Comparison of ENCODE assay signal across 18 cellular contexts in the genomic region with DNA sequence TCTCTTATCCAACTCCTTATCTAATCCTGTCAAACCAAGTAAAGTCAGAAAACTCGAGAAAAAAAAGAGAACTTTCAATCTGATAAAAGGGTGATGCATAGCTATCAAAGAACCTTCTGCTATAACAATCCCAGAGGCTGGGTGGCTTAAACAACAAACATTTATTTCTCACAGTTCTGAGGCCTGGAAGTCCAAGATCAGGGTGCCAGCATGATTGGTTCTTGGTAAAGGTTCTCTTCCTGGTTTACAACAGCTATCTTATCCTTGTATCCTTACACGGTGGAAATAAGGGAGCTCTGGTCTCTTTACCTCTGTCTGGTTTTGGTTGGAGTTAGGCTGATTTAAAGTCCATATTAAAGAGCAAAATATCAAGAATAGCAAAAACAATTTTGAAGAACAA.
"Had no signal": no experiment of that assay in that cellular context is flagged by ENCODE, and none has a peak within 500 bp of the region (broad histone marks: within the 10 kb centered on the region; RNA-seq: fewer than 3 reads in every experiment).

No MANE protein-coding gene starts in this region.

- H3K9me3 Mint-ChIP-seq: effector memory CD8-positive, alpha-beta T cell; mesothelial cell of epicardium; nephron had no signal

- H3K27ac ChIP-seq: epithelial cell of prostate, esophagus muscularis mucosa, gastrocnemius medialis, heart right ventricle, psoas muscle, thyroid gland, upper lobe of left lung, uterus had no signal

- H3K9me3 ChIP-seq: esophagus muscularis mucosa, gastrocnemius medialis, heart right ventricle, psoas muscle, thyroid gland, upper lobe of left lung, uterus had no signal

- H3K4me1 ChIP-seq: esophagus muscularis mucosa, gastrocnemius medialis, psoas muscle, thyroid gland, upper lobe of left lung, uterus had no signal

- H3K4me3 ChIP-seq: esophagus muscularis mucosa, gastrocnemius medialis, heart right ventricle, psoas muscle, thyroid gland, upper lobe of left lung, uterus had no signal

- H3K4me1 Mint-ChIP-seq: nephron had no signal

- ATAC-seq: effector memory CD8-positive, alpha-beta T cell; gastrocnemius medialis; heart right ventricle; psoas muscle; sciatic nerve had no signal

- H3K36me3 ChIP-seq: thyroid gland, uterus had no signal

- H3K27me3 ChIP-seq: esophagus muscularis mucosa, gastrocnemius medialis, heart right ventricle, thyroid gland, upper lobe of left lung, uterus had no signal

- H3K27me3 Mint-ChIP-seq: effector memory CD8-positive, alpha-beta T cell had no signal

- H3K27ac Mint-ChIP-seq: mesothelial cell of epicardium, nephron had no signal

- H3K4me3 Mint-ChIP-seq: effector memory CD8-positive, alpha-beta T cell; mesothelial cell of epicardium; nephron had no signal

- DNase-seq: effector memory CD8-positive, alpha-beta T cell; gastrocnemius medialis; heart right ventricle; hypothalamus; kidney glomerular epithelial cell; psoas muscle; retina; stimulated activated CD4-positive, alpha-beta T cell treated with anti-CD3 and anti-CD28 coated beads, Interleukin-2, amount 100 ng/mL, for 24 hours; stimulated activated CD4-positive, alpha-beta T cell treated with anti-CD3 and anti-CD28 coated beads, Interleukin-4, amount 100 ng/mL, for 4 hours; stimulated activated naive CD4-positive, alpha-beta T cell; thyroid gland; upper lobe of left lung; uterus had no signal
